Comparison of ENCODE assay signal across 26 cellular contexts in the genomic region with DNA sequence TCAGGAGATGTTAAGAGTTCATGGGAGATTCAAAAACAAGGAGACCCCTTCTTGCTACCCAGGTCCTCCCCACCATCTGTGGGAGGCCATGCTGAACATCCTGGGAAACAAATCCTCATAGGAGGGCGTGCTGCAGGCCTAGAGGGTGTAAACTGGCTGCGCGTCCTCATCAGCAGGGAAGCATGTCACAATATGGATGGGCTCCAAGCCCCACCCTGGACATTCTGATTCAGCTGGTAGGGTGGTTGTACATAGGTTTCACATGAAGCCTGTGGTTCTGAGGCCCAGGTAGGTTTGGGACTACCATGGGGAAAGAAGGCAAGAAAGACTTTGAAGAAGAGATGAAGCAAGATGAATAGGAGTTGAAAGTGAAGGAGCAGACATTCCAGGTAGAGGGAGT. TPM values are rescaled to one million over a fixed set of nuclear protein-coding genes. Genes with fewer than 3 reads are reported as not detected.
A peak's percentile ranks its signal among the peaks of the same experiment; 100 is the strongest.
DNase-seq lines count a peak whose midpoint lies in the region; ATAC-seq, FAIRE-seq and TF ChIP-seq lines count a peak whose summit lies in the region.
"Had no signal": no experiment of that assay in that cellular context is flagged by ENCODE, and none has a peak within 500 bp of the region (broad histone marks: within the 10 kb centered on the region; RNA-seq: fewer than 3 reads in every experiment).

No MANE protein-coding gene starts in this region.

- no peaks in the 10 kb centered on the region for H3K9me3 ChIP-seq in breast epithelium
- H3K9me3 ChIP-seq in H1 (ENCODE audit: insufficient read depth in 2 of 2, low read depth in 1 of 2, low read length in 1 of 2), result no peaks in the 10 kb centered on the region
- H3K9me3 ChIP-seq in esophagus squamous epithelium, result no peaks in the 10 kb centered on the region
- H3K9me3 ChIP-seq: BLaER1 had no signal

- DNase-seq in MCF 10A (ENCODE audit: unreplicated experiment) (peak; percentile 57), breast epithelium (ENCODE audit: low spot score in 2 of 2) (no peak), H1 (ENCODE audit: low read depth in 1 of 2, low spot score in 2 of 2) (no peak), esophagus squamous epithelium (lab: John Stamatoyannopoulos, UW) (no peak), SKM-1 (lab: John Stamatoyannopoulos, UW; ENCODE audit: unreplicated experiment) (no peak)
- DNase-seq: CD4-positive, CD25-positive, alpha-beta regulatory T cell; CD8-positive, alpha-beta T cell; DMS 273 treated with DMSO at 0.1 percent for 48 hours; DMS79; EL; GDM1; GM23248; H9 had no signal

- H2BK15ac ChIP-seq in H1 (ENCODE audit: low read length), result no peak overlapping the region

- no peak overlapping the region for H3K4ac ChIP-seq in H1 (replicated peaks; ENCODE audit: insufficient read length, low read depth, low read length)

- no peak for TF ChIP-seq POLR2A in breast epithelium (IDR thresholded peaks at IDR 0.05)
- TF ChIP-seq POLR2A in H1 (IDR thresholded peaks at IDR 0.05; ENCODE audit: control extremely low read depth in 1 of 2, low read depth in 2 of 2, low read length in 2 of 2), result no peak
- TF ChIP-seq POLR2A in esophagus squamous epithelium (IDR thresholded peaks at IDR 0.05), result peak in 1 of 4 donors; percentile 23

- no peaks in the 10 kb centered on the region for H3K79me2 ChIP-seq in H1 (ENCODE audit: control insufficient read depth in 1 of 2, insufficient read depth in 2 of 2, low read length in 2 of 2)

- no peak overlapping the region for H2AFZ ChIP-seq in H1 (ENCODE audit: low read length)
- H2AFZ ChIP-seq: GM23248 had no signal

- H2BK12ac ChIP-seq in H1 (ENCODE audit: low read depth, low read length), result 0 out of 2 replicates have a peak overlapping the region, but pooled peaks have one; percentile 0

- no peak overlapping the region for H3K23ac ChIP-seq in H1 (ENCODE audit: insufficient read length)

- no peak for TF ChIP-seq EP300 in H1 (IDR thresholded peaks at IDR 0.05; ENCODE audit: borderline replicate concordance in 1 of 2, low read depth in 2 of 2, low read length in 2 of 2)

- H3K18ac ChIP-seq in H1 (ENCODE audit: extremely low read depth, low read length), result no peak overlapping the region

- H2BK120ac ChIP-seq in H1 (replicated peaks; ENCODE audit: low read depth, low read length), result no peak overlapping the region

- ATAC-seq in HG02973 (IDR thresholded peaks at IDR 0.05; ENCODE audit: unreplicated experiment) (no peak), HG03196 (IDR thresholded peaks at IDR 0.05; ENCODE audit: unreplicated experiment) (no peak), GM21360 (IDR thresholded peaks at IDR 0.05; ENCODE audit: unreplicated experiment) (no peak)
- ATAC-seq: CD8-positive, alpha-beta T cell; GM12878; HCT116 had no signal

- FAIRE-seq in H1 (lab: Jason Lieb, UNC), result no peak
- FAIRE-seq: A204.1, D721Med, GM12878, GM18507 had no signal

- no peak overlapping the region for H3K56ac ChIP-seq in H1 (replicated peaks; ENCODE audit: insufficient read length, low read depth, low read length)

- H3K14ac ChIP-seq in H1 (ENCODE audit: insufficient read length), result no peak overlapping the region

- H3K27ac Mint-ChIP-seq in MCF 10A (ENCODE audit: low read depth, unreplicated experiment), result peak overlapping the region; percentile 15
- H3K27ac Mint-ChIP-seq: B cell; CD8-positive, alpha-beta T cell; H9 had no signal

- H3K36me3 ChIP-seq in breast epithelium, result no peaks in the 10 kb centered on the region
- no peaks in the 10 kb centered on the region for H3K36me3 ChIP-seq in H1 (ENCODE audit: control insufficient read depth in 2 of 4, insufficient read depth in 4 of 4, low read length in 3 of 4)
- H3K36me3 ChIP-seq in esophagus squamous epithelium, result no peaks in the 10 kb centered on the region
- H3K36me3 ChIP-seq: BLaER1 had no signal

- H3K4me1 Mint-ChIP-seq in MCF 10A (ENCODE audit: insufficient read depth, unreplicated experiment), result peaks cover 20% of the 10 kb centered on the region

- H2AK5ac ChIP-seq in H1 (ENCODE audit: low read depth, low read length), result no peak overlapping the region

- H3K79me1 ChIP-seq in H1 (ENCODE audit: low read depth, low read length), result no peaks in the 10 kb centered on the region

- H2BK20ac ChIP-seq in H1 (ENCODE audit: low read length), result no peak overlapping the region

- no peak for TF ChIP-seq RAD21 in H1 (IDR thresholded peaks at IDR 0.05 in 1 of 2, conservative IDR thresholded peaks at IDR 0.05 in 1 of 2; ENCODE audit: low read depth in 2 of 2, low read length in 2 of 2)

- H3K36me3 Mint-ChIP-seq in MCF 10A (ENCODE audit: insufficient read depth, unreplicated experiment), result no peaks in the 10 kb centered on the region
- H3K36me3 Mint-ChIP-seq: CD4-positive, CD25-positive, alpha-beta regulatory T cell; CD8-positive, alpha-beta T cell had no signal

- no peak overlapping the region for H3K4me2 ChIP-seq in H1 (ENCODE audit: insufficient read depth in 1 of 2, low read depth in 2 of 2, low read length in 2 of 2)
- H3K4me2 ChIP-seq: BLaER1 had no signal

- H3K4me3 ChIP-seq in breast epithelium (no peak overlapping the region), H1 (ENCODE audit: extremely low read depth in 1 of 4, insufficient read depth in 2 of 4, low read depth in 3 of 4, low read length in 4 of 4) (no peak overlapping the region), esophagus squamous epithelium (no peak overlapping the region)
- H3K4me3 ChIP-seq: BLaER1, GM12878, GM23248 had no signal

- BruUV-seq in MCF 10A (replicated peaks; lab: Mats Ljungman, UMichigan), result no TSS peak

- no peaks in the 10 kb centered on the region for H4K20me1 ChIP-seq in H1 (replicated peaks in 1 of 2; ENCODE audit: control insufficient read depth in 1 of 2, insufficient read depth in 2 of 2, low read length in 2 of 2)
- H4K20me1 ChIP-seq: BLaER1 had no signal

- no peaks in the 10 kb centered on the region for H3K27me3 ChIP-seq in breast epithelium
- H3K27me3 ChIP-seq in H1 (replicated peaks in 1 of 4; ENCODE audit: control insufficient read depth in 3 of 4, extremely low read depth in 1 of 4, insufficient read depth in 3 of 4, low read length in 3 of 4), result no peaks in the 10 kb centered on the region
- no peaks in the 10 kb centered on the region for H3K27me3 ChIP-seq in esophagus squamous epithelium
- H3K27me3 ChIP-seq: BLaER1 had no signal

- H3K4me1 ChIP-seq in breast epithelium (no peaks in the 10 kb centered on the region), H1 (replicated peaks in 1 of 4; ENCODE audit: control insufficient read depth in 3 of 4, insufficient read depth in 4 of 4, low read length in 3 of 4) (peaks cover 0 to 6% (median 3%) of the 10 kb centered on the region in 4 experiments; a peak in 4 of 7 replicates), esophagus squamous epithelium (peaks cover 8 to 33% (median 15%) of the 10 kb centered on the region in 3 donors)
- H3K4me1 ChIP-seq: BLaER1 had no signal

- H4K91ac ChIP-seq in H1 (replicated peaks; ENCODE audit: insufficient read length, low read length), result no peak overlapping the region

- H3K23me2 ChIP-seq in H1 (ENCODE audit: low read depth, low read length), result no peaks in the 10 kb centered on the region

- WGBS in H1 (ENCODE audit: extremely low coverage in 1 of 2, insufficient coverage in 1 of 2, insufficient read length in 1 of 2, insufficient replicate concordance in 2 of 2, low coverage in 1 of 2, low lambda C conversion rate in 2 of 2, missing lambda C conversion rate in 1 of 2), 2 experiments, result 92% methylated on average over 3 of the region's 3 CpGs; no CpG with 5 or more reads in 1 of the 2 experiments
- WGBS in esophagus squamous epithelium, 2 donors, result 67 to 85% methylated on average over 3 of the region's 3 CpGs

- no peak overlapping the region for H4K8ac ChIP-seq in H1 (ENCODE audit: extremely low read depth, insufficient read depth, low read length)

- H3K4me3 Mint-ChIP-seq in MCF 10A (ENCODE audit: unreplicated experiment), result no peak overlapping the region
- H3K4me3 Mint-ChIP-seq: B cell; CD4-positive, CD25-positive, alpha-beta regulatory T cell; CD8-positive, alpha-beta T cell; H9 had no signal

- no peaks in the 10 kb centered on the region for H3K9me3 Mint-ChIP-seq in MCF 10A (ENCODE audit: unreplicated experiment)
- H3K9me3 Mint-ChIP-seq: CD8-positive, alpha-beta T cell had no signal

- CTCF ChIA-PET in MCF 10A (lab: Yijun Ruan, JAX) (no interaction called here), H1 (lab: Charles Lee; ENCODE audit: partially characterized antibody) (interaction anchor here (0.6 kb wide), 1 partner anchor 190 kb away, joined by 4 read pairs; no protein-coding TSS in a partner anchor)

- H3K9ac ChIP-seq in H1 (replicated peaks in 1 of 4; ENCODE audit: extremely low read depth in 1 of 4, low read depth in 3 of 4, low read length in 3 of 4), result no peak overlapping the region; a peak in 1 of 7 replicates
- H3K9ac ChIP-seq: BLaER1, GM23248 had no signal

- TF ChIP-seq CTCF in MCF 10A (IDR thresholded peaks at IDR 0.05; ENCODE audit: unreplicated experiment) (no peak), breast epithelium (IDR thresholded peaks at IDR 0.05) (no peak), H1 (IDR thresholded peaks at IDR 0.05; ENCODE audit: control extremely low read depth in 1 of 3, insufficient read depth in 1 of 3, low read depth in 1 of 3, low read length in 3 of 3) (no peak), esophagus squamous epithelium (IDR thresholded peaks at IDR 0.05) (no peak)

- intact Hi-C loops in MCF 10A (cut with micrococcal nuclease), result no loop called here
- intact Hi-C loops in breast epithelium (cut with DNase I; ENCODE audit: low total_unique reads), result no loop called here
- intact Hi-C loops in esophagus squamous epithelium (cut with DNase I), result no loop called here

- H3K27me3 Mint-ChIP-seq in MCF 10A (ENCODE audit: insufficient read depth, unreplicated experiment), result no peaks in the 10 kb centered on the region
- H3K27me3 Mint-ChIP-seq: B cell had no signal

- POLR2A ChIA-PET in MCF 10A (lab: Yijun Ruan, JAX) (no interaction called here), H1 (lab: Charles Lee; ENCODE audit: partially characterized antibody) (interaction anchor here (0.7 kb wide), 1 partner anchor 10 kb away, joined by 3 read pairs; no protein-coding TSS in a partner anchor)

- H2BK5ac ChIP-seq in H1 (ENCODE audit: low read depth, low read length), result no peak overlapping the region

- H3K27ac ChIP-seq in breast epithelium (no peak overlapping the region), H1 (ENCODE audit: low read depth, low read length) (no peak overlapping the region), esophagus squamous epithelium (peak overlapping the region in 3 of 4 donors; percentile 35 to 66 (median 42))
- H3K27ac ChIP-seq: 22Rv1, BLaER1, C4-2B, GM23248 had no signal

- H4K5ac ChIP-seq in H1 (ENCODE audit: insufficient read length, low read depth, low read length), result no peak overlapping the region

RNA-seq across cellular contexts. Expression of a gene that starts 44.6 kb away (rescaled TPM):
- total RNA-seq in MCF 10A (2022) (0.12 and 0.19 TPM in 2 replicates), breast epithelium (10 to 100 TPM in 1 of 3 donors, 1 to 10 TPM in 1, under 1 TPM in 1; under 0.01 to 10.7 (median 3.9) TPM), esophagus squamous epithelium (1 to 10 TPM; 2.5 to 4.6 (median 3.5) TPM)
- total RNA-seq in H1 (2021; fragmentation: NEBNext Ultra II Directional; extraction: Animal tissue kit (Norgen Biotek cat#: 25700)), result 9.2 and 10.1 TPM in 2 replicates
- 6.8 and 11.4 TPM in 2 replicates for polyA plus RNA-seq in H1 (2011; rRNA removed)
- polyA plus RNA-seq in H1 (2011; cell fraction: cytosol; rRNA removed), result 7.7 TPM
- 7.6 TPM for polyA plus RNA-seq in H1 (2011; cell fraction: nucleus; rRNA removed)
- polyA plus RNA-seq in H1 (2012, experiment 1 of 2), result 9.2 to 10.8 TPM (median 9.7 TPM) in 4 replicates
- 10.1 TPM for polyA plus RNA-seq in H1 (2012, experiment 2 of 2)
- polyA plus RNA-seq in H1 (2013, experiment 1 of 2), result 10.4 TPM
- 10.1 TPM for polyA plus RNA-seq in H1 (2013, experiment 2 of 2)
- 6.6 and 11.6 TPM in 2 replicates for polyA minus RNA-seq in H1 (2011; rRNA and poly(A)+ RNA removed)
- polyA minus RNA-seq in H1 (2011; cell fraction: cytosol; rRNA and poly(A)+ RNA removed), result 3.9 TPM
- 7.0 TPM for polyA minus RNA-seq in H1 (2011; cell fraction: nucleus; rRNA and poly(A)+ RNA removed)
- total RNA-seq: GM23248 had no signal
- polyA plus RNA-seq: AG04450, GM23248 had no signal

Comparison
In these comparisons a context has a peak if more than half of its experiments do, and no peak if none do; other contexts are left out.
1. H3K27ac ChIP-seq: peak in esophagus squamous epithelium (3 of 4); none in breast epithelium (0 of 2) and H1 (single experiment).